ENCODE assay signal across 10 cellular contexts in the genomic region with DNA sequence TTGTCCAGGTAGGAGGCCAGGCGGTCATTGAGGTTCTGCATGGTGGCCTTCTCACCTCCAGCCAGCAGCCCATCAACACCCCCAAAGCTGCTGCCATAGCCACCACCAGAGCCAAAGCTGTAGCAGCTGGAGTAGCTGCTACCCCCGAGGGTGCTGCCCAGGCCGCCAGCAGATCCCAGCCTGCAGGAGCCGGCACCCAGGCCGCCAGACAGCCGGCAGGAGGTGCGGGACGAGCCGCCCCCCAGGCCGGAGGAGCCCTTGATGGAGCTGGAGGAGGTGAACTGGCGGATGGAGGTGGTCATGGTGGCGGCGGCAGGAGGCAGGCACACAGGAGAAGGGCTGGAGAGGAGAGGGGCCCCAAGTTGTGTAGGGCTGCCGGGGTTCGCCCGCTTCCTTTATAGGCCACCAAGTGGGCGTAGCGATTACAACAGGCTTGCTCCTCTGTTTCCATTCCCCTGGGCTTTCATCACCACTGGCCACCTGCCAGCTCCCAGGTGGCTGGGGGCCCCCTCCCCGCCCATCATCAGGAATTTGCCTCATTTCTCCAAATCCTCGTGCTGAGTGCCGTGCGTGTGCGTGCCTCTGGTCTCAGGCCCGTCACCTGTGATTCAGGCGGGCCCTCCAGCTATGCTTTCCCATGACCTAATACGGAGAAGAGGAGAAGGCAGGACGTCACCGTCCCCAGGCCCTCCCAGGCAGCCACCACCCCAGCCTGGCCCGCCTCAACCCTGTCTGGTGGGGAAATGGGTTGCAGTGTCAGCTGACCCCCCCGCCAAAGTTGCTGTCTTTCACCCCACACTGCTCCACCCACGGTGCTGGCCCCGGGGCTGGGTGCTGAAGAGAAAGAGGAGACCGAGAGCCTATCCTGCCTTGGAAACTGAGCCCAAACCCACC. TPM values are rescaled to one million over a fixed set of nuclear protein-coding genes. Genes with fewer than 3 reads are reported as not detected.
DNase-seq lines count a peak whose midpoint lies in the region; ATAC-seq and TF ChIP-seq lines count a peak whose summit lies in the region.
"Had no signal": no experiment of that assay in that cellular context is flagged by ENCODE, and none has a peak within 500 bp of the region (broad histone marks: within the 10 kb centered on the region; RNA-seq: fewer than 3 reads in every experiment).

TSS of gene KRT17 (minus strand) at position 368 of the 894 bp plus-strand sequence. CDS start at position 302, 66 bp downstream.

- H2AFZ ChIP-seq in trophoblast cell (ENCODE audit: insufficient read depth, low read length, poor library complexity) = no peak within 1 kb of the TSS

- no peak within 1 kb of the TSS for H3K9ac ChIP-seq in trophoblast cell (ENCODE audit: low read length)

- H3K36me3 ChIP-seq in trophoblast cell (ENCODE audit: control insufficient read depth in 1 of 2, insufficient read depth in 2 of 2, low read length in 2 of 2) = no peaks in the 10 kb centered on the region
- no peaks in the 10 kb centered on the region for H3K36me3 ChIP-seq in stomach

- H3K4ac ChIP-seq in trophoblast cell (ENCODE audit: low read depth, low read length) = no peak within 1 kb of the TSS

- H4K8ac ChIP-seq in trophoblast cell (ENCODE audit: low read depth, low read length) = peak within 1 kb of the TSS; percentile 5

- no peak within 1 kb of the TSS for H3K4me2 ChIP-seq in trophoblast cell (ENCODE audit: low read length)

- no peaks in the 10 kb centered on the region for H3K27me3 ChIP-seq in trophoblast cell (ENCODE audit: insufficient read depth, low read length)
- H3K27me3 ChIP-seq in stomach = peaks cover 0 to 24% (median 2%) of the 10 kb centered on the region in 3 donors

- H2AK5ac ChIP-seq in trophoblast cell (ENCODE audit: low read length) = peak within 1 kb of the TSS; percentile 42

- H3K79me1 ChIP-seq in trophoblast cell (ENCODE audit: low read length) = peaks cover 17% of the 10 kb centered on the region

- H2BK120ac ChIP-seq in trophoblast cell (ENCODE audit: insufficient read depth, low read length, poor library complexity) = peak within 1 kb of the TSS; percentile 59

- H3K4me1 ChIP-seq in trophoblast cell (ENCODE audit: control insufficient read depth in 1 of 2, insufficient read depth in 2 of 2, low read length in 2 of 2) = peaks cover 19 to 27% of the 10 kb centered on the region in 2 experiments
- H3K4me1 ChIP-seq in stomach = no peaks in the 10 kb centered on the region

- peak within 1 kb of the TSS; percentile 81 for H4K91ac ChIP-seq in trophoblast cell (ENCODE audit: low read depth, low read length)

- H3K14ac ChIP-seq in trophoblast cell (ENCODE audit: low read length) = no peak within 1 kb of the TSS

- H4K12ac ChIP-seq in trophoblast cell (ENCODE audit: low read depth, low read length) = no peak within 1 kb of the TSS

- no peak for ATAC-seq in GM19397 (IDR thresholded peaks at IDR 0.05; ENCODE audit: unreplicated experiment)

- no peaks in the 10 kb centered on the region for H3K9me3 ChIP-seq in trophoblast cell (ENCODE audit: insufficient read depth, low read depth, low read length)
- no peaks in the 10 kb centered on the region for H3K9me3 ChIP-seq in stomach

- TF ChIP-seq POLR2A in stomach (IDR thresholded peaks at IDR 0.05) = no peak

- H3K27ac ChIP-seq in trophoblast cell (ENCODE audit: low read depth, low read length) (no peak within 1 kb of the TSS), stomach (no peak within 1 kb of the TSS)

- peaks cover 4% of the 10 kb centered on the region for H3K79me2 ChIP-seq in trophoblast cell (ENCODE audit: control insufficient read depth, insufficient read depth, low read length, poor library complexity)

- DNase-seq in DMS153 (lab: John Stamatoyannopoulos, UW) = peak; percentile 22
- DNase-seq in NCI-H345 (lab: John Stamatoyannopoulos, UW) = peak; percentile 56
- peak; percentile 100 for DNase-seq in epithelial cell of esophagus (ENCODE audit: low read depth)
- DNase-seq in trophoblast cell = peak; percentile 92 to 93
- DNase-seq in NCI-H1048 (lab: John Stamatoyannopoulos, UW) = no peak
- no peak for DNase-seq in NCI-H748 treated with DMSO at 0.1 percent for 48 hours (lab: John Stamatoyannopoulos, UW)
- no peak for DNase-seq in stomach
- DNase-seq: amygdala had no signal

- H3K18ac ChIP-seq in trophoblast cell (ENCODE audit: low read length) = peak within 1 kb of the TSS; percentile 16

- H3K23ac ChIP-seq in trophoblast cell (ENCODE audit: low read length) = no peak within 1 kb of the TSS

- intact Hi-C loops in stomach (cut with DNase I; ENCODE audit: low total_unique reads) = no loop called here

- TF ChIP-seq EP300 in stomach (IDR thresholded peaks at IDR 0.05) = no peak

- TF ChIP-seq CTCF in epithelial cell of esophagus (IDR thresholded peaks at IDR 0.05; ENCODE audit: insufficient read depth, low read depth, low read length, missing control alignments) (no peak), stomach (IDR thresholded peaks at IDR 0.05) (no peak)

- peak within 1 kb of the TSS; percentile 34 for H2BK5ac ChIP-seq in trophoblast cell (ENCODE audit: low read depth, low read length, poor library complexity)

- H2BK12ac ChIP-seq in trophoblast cell (ENCODE audit: low read length) = peak within 1 kb of the TSS; percentile 5

- no CpG with 5 or more reads among the region's 33 CpGs for WGBS in trophoblast cell (ENCODE audit: extremely low coverage, insufficient coverage, insufficient read length)
- 58 to 74% (median 65%) methylated on average over 27 to 32 of the region's 33 CpGs for WGBS in stomach, 5 donors

- H3K4me3 ChIP-seq in epithelial cell of esophagus (ENCODE audit: low read length) (peak within 1 kb of the TSS; percentile 66), trophoblast cell (ENCODE audit: low read depth, low read length) (no peak within 1 kb of the TSS), stomach (no peak within 1 kb of the TSS)

RNA-seq across cellular contexts. Expression of gene KRT17, which starts in this region (rescaled TPM):
- polyA plus RNA-seq in trophoblast cell (2013) = 145 and 161 TPM in 2 replicates
- 10 to 100 TPM in 2 of 5 donors, 1 to 10 TPM in 2, not detected in 1; 1.6 to 13.6 (median 8.1) TPM for total RNA-seq in stomach
- polyA plus RNA-seq in stomach = 10 to 100 TPM in 1 of 3 donors, 1 to 10 TPM in 2; 2.0 to 14.2 (median 6.0) TPM
- polyA plus RNA-seq: CD8-positive, alpha-beta memory T cell had no signal

Comparison
In these comparisons a context has a peak if more than half of its experiments do, and no peak if none do; other contexts are left out.
1. DNase-seq: peak in DMS153 (single experiment), NCI-H345 (single experiment), epithelial cell of esophagus (single experiment) and trophoblast cell (2 of 2); none in NCI-H1048 (single experiment), NCI-H748 treated with DMSO at 0.1 percent for 48 hours (single experiment) and stomach (single experiment).